ENCODE assay signal across 1 cellular context in the genomic region with DNA sequence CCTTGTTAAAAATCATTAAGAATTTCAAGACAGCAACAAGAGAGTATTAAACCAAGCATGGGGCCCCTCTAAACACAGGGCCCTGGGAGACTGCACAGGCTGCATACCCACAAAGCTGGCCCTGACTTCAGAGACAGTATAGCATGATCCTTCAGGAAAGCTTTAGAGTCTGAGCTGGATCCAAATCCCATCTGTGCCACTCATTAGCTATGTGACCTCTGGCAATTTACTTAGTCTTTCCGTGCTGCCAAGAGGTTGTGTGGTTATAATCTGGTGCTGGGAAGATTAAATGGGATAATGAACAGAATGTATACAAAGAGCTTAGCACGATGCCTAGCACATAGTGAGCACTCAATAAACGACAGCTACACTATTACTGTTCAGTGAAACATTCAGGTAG.
A peak's percentile ranks its signal among the peaks of the same experiment; 100 is the strongest.
TF ChIP-seq lines count a peak whose summit lies in the region.

No MANE protein-coding gene starts in this region.

TF ChIP-seq in HCT116, 20 proteins besides CTCF, POLR2A, EP300 and RAD21:
- TF ChIP-seq CBX3 (IDR thresholded peaks at IDR 0.05; ENCODE audit: low read depth): no peak
- TF ChIP-seq POLR2AphosphoS5 (IDR thresholded peaks at IDR 0.05; ENCODE audit: low read depth, low read length): peak; percentile 24; the same call in 1 of the 2 replicates
